In genomic region chr13:98233127-98233526, GRCh38 we compare ENCODE assay signal across 17 cellular contexts. TPM values are rescaled to one million over a fixed set of nuclear protein-coding genes. Genes with fewer than 3 reads are reported as not detected.
"Had no signal": no experiment of that assay in that cellular context is flagged by ENCODE, and none has a peak within 500 bp of the region (broad histone marks: within the 10 kb centered on the region; RNA-seq: fewer than 3 reads in every experiment).

No MANE protein-coding gene starts in this region.

- ATAC-seq: activated CD4-positive, CD25-positive, alpha-beta regulatory T cell treated with anti-CD3 and anti-CD28 coated beads, Interleukin-2, amount 50 U/mL, for 24 hours; natural killer cell; stimulated activated effector memory CD8-positive, alpha-beta T cell treated with anti-CD3 and anti-CD28 coated beads, Interleukin-12 subunit alpha, Interleukin-12 subunit beta, amount 100 ng/mL, for 72 hours; T-helper 17 cell had no signal

- H3K27me3 ChIP-seq: ovary, tibial artery had no signal

- H3K36me3 Mint-ChIP-seq: natural killer cell; stimulated activated effector memory CD8-positive, alpha-beta T cell treated with anti-CD3 and anti-CD28 coated beads, Interleukin-12 subunit alpha, Interleukin-12 subunit beta, amount 100 ng/mL, for 72 hours had no signal

- H3K9me3 ChIP-seq: ovary, tibial artery had no signal

- H3K4me1 Mint-ChIP-seq: central memory CD8-positive, alpha-beta T cell; natural killer cell; stimulated activated effector memory CD8-positive, alpha-beta T cell treated with anti-CD3 and anti-CD28 coated beads, Interleukin-12 subunit alpha, Interleukin-12 subunit beta, amount 100 ng/mL, for 72 hours; T-helper 17 cell had no signal

- H3K27ac Mint-ChIP-seq: dendritic cell treated with granulocyte-macrophage colony-stimulating factor and Interleukin-4, amounts not matched to agents 40 ng/mL and 50 ng/mL, for 4 days; natural killer cell; stimulated activated effector memory CD8-positive, alpha-beta T cell treated with anti-CD3 and anti-CD28 coated beads, Interleukin-12 subunit alpha, Interleukin-12 subunit beta, amount 100 ng/mL, for 72 hours; T-helper 17 cell had no signal

- H3K4me1 ChIP-seq: tibial artery had no signal

- H3K9me3 Mint-ChIP-seq: natural killer cell had no signal

- H3K27me3 Mint-ChIP-seq: brain; dendritic cell treated with granulocyte-macrophage colony-stimulating factor and Interleukin-4, amounts not matched to agents 40 ng/mL and 50 ng/mL, for 4 days had no signal

- FAIRE-seq: small intestine had no signal

- H3K4me3 ChIP-seq: ovary, tibial artery had no signal

- H3K4me3 Mint-ChIP-seq: brain; central memory CD8-positive, alpha-beta T cell; dendritic cell treated with granulocyte-macrophage colony-stimulating factor and Interleukin-4, amounts not matched to agents 40 ng/mL and 50 ng/mL, for 4 days; natural killer cell; stimulated activated effector memory CD8-positive, alpha-beta T cell treated with anti-CD3 and anti-CD28 coated beads, Interleukin-12 subunit alpha, Interleukin-12 subunit beta, amount 100 ng/mL, for 72 hours; T-helper 17 cell had no signal

- DNase-seq: activated CD4-positive, alpha-beta T cell treated with anti-CD3 and anti-CD28 coated beads, Interleukin-2, amount 50 U/mL, for 4 hours; activated naive CD4-positive, alpha-beta T cell treated with anti-CD3 and anti-CD28 coated beads, Interleukin-2, amount 50 U/mL, for 16 hours; activated T-cell treated with anti-CD3 and anti-CD28 coated beads, Interleukin-2, amount 50 U/mL, for 1 hour; erythroblast; natural killer cell; ovary; retina; small intestine; T-helper 17 cell had no signal

- H3K36me3 ChIP-seq: ovary, tibial artery had no signal

- H3K27ac ChIP-seq: ovary, tibial artery had no signal

RNA-seq across cellular contexts. Expression of gene RNF113B, which starts 56.1 kb away (rescaled TPM):
- total RNA-seq: lung microvascular endothelial cell, mucosa of gallbladder, natural killer cell, ovary, T-helper 17 cell had no signal
- polyA plus RNA-seq: small intestine had no signal
